In the genomic region with DNA sequence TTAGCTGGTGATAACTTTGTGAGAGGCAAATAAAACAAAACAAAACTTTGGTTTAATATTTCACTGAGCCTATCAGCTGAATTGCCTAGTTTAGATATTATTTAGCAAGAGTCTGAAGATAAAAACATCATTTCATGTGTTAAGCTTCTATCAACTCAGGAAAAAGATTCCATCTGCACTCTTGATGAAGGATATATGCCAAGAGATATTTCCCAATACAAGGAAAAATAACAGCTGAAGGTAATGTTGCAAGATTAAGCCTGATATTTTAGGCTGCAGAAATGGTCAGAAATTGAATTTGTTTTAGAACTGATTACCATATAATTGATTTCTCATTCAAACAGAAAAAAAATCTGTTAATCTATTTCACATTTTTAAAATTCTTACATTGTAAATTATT, we compare ENCODE assay signal across 8 cellular contexts.
"Had no signal": no experiment of that assay in that cellular context is flagged by ENCODE, and none has a peak within 500 bp of the region (broad histone marks: within the 10 kb centered on the region; RNA-seq: fewer than 3 reads in every experiment).

No MANE protein-coding gene starts in this region.

- H3K36me3 ChIP-seq: HAP-1 had no signal

- DNase-seq: GM23248, GOT3, H7, HFFc6, KBM-7 had no signal

- H3K27ac ChIP-seq: GM23248 had no signal

- H3K4me3 ChIP-seq: GM23248, HAP-1 had no signal

- FAIRE-seq: HTR-8/SVneo had no signal

- H3K9me3 ChIP-seq: HAP-1 had no signal

- H3K4me1 ChIP-seq: HAP-1 had no signal

- ATAC-seq: HCT116 had no signal
